Comparison of ENCODE assay signal across 26 cellular contexts in the genomic region with DNA sequence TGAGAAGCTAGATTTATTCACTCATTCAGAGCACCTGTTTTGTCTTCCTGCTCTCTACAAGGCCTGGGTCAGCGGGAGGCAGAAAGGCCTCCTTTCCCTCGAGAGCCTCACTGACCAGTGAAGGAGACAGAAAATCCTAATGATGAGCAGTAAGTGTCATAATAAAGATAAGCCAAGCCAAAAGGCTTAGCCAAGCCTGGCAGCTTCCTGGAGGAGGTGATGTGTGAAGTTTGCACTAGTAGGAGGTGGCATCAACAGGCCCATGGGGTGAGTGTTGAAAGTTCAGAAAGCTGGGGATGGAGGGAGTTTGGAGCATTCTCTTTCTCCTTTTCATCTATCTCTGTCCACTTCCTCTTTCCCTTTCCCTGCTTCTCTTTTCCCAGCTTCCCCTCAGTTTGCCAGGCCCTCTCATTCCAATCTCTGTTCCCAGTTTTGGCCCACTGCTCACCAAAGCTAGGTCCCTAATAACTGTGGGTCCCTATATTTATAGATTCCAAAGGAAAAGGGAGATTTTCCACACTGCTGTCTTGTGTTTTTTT. TPM values are rescaled to one million over a fixed set of nuclear protein-coding genes. Genes with fewer than 3 reads are reported as not detected.
"Had no signal": no experiment of that assay in that cellular context is flagged by ENCODE, and none has a peak within 500 bp of the region (broad histone marks: within the 10 kb centered on the region; RNA-seq: fewer than 3 reads in every experiment).

No MANE protein-coding gene starts in this region.

- H3K4me1 ChIP-seq: SJSA1 had no signal

- FAIRE-seq: RCC 7860 had no signal

- H3K4me3 Mint-ChIP-seq: activated B cell treated with CpG ODN at 0.5 μM for 24 hours; activated CD4-positive, alpha-beta T cell treated with anti-CD3 and anti-CD28 coated beads, Interleukin-2, amount 10 ng/mL, durations not matched to agents 24 days and 14 days; activated CD8-positive, alpha-beta memory T cell treated with anti-CD3 and anti-CD28 coated beads, Interleukin-2, amount 10 ng/mL, durations not matched to agents 7 days and 5 days; activated naive CD4-positive, alpha-beta T cell treated with anti-CD3 and anti-CD28 coated beads, Interleukin-2, amount 10 ng/mL, durations not matched to agents 7 days and 5 days; activated naive CD8-positive, alpha-beta T cell treated with anti-CD3 and anti-CD28 coated beads for 36 hours; activated T-helper 17 cell treated with anti-CD3 and anti-CD28 coated beads, Interleukin-2, amount 50 U/mL, for 72 hours; T-helper 1 cell treated with Interleukin-12 subunit alpha and Interleukin-12 subunit beta and Interleukin-4 antibody, amounts not matched to agents 30 μg/mL and 1 μg/mL, for 36 hours had no signal

- ATAC-seq: activated CD8-positive, alpha-beta memory T cell treated with anti-CD3 and anti-CD28 coated beads, Interleukin-2, amount 10 ng/mL, durations not matched to agents 7 days and 5 days; activated T-helper 17 cell treated with anti-CD3 and anti-CD28 coated beads, Interleukin-2, amount 50 U/mL, for 72 hours; PC-3; SK-N-SH treated with all-trans-retinoic acid at 6 μM for 48 hours had no signal

- H3K4me3 ChIP-seq: cardiac muscle cell, SJSA1 had no signal

- H3K27ac Mint-ChIP-seq: activated B cell treated with CpG ODN at 0.5 μM for 24 hours; activated CD4-positive, alpha-beta T cell treated with anti-CD3 and anti-CD28 coated beads, Interleukin-2, amount 10 ng/mL, durations not matched to agents 24 days and 14 days; activated CD8-positive, alpha-beta memory T cell treated with anti-CD3 and anti-CD28 coated beads, Interleukin-2, amount 10 ng/mL, durations not matched to agents 7 days and 5 days; activated naive CD4-positive, alpha-beta T cell treated with anti-CD3 and anti-CD28 coated beads, Interleukin-2, amount 10 ng/mL, durations not matched to agents 7 days and 5 days; activated naive CD8-positive, alpha-beta T cell treated with anti-CD3 and anti-CD28 coated beads for 36 hours; activated T-helper 17 cell treated with anti-CD3 and anti-CD28 coated beads, Interleukin-2, amount 50 U/mL, for 72 hours; T-helper 1 cell treated with Interleukin-12 subunit alpha and Interleukin-12 subunit beta and Interleukin-4 antibody, amounts not matched to agents 30 μg/mL and 1 μg/mL, for 36 hours had no signal

- H3K4me1 Mint-ChIP-seq: activated T-helper 17 cell treated with anti-CD3 and anti-CD28 coated beads, Interleukin-2, amount 50 U/mL, for 72 hours had no signal

- H3K36me3 ChIP-seq: brain microvascular endothelial cell, cardiac muscle cell, SJSA1 had no signal

- H3K27me3 Mint-ChIP-seq: activated B cell treated with CpG ODN at 0.5 μM for 24 hours; activated CD8-positive, alpha-beta memory T cell treated with anti-CD3 and anti-CD28 coated beads, Interleukin-2, amount 10 ng/mL, durations not matched to agents 7 days and 5 days; activated naive CD8-positive, alpha-beta T cell treated with anti-CD3 and anti-CD28 coated beads for 36 hours; activated T-helper 17 cell treated with anti-CD3 and anti-CD28 coated beads, Interleukin-2, amount 50 U/mL, for 72 hours had no signal

- H3K27ac ChIP-seq: brain microvascular endothelial cell, cardiac muscle cell, SJSA1 had no signal

- DNase-seq: activated B cell treated with CpG ODN at 0.5 μM for 24 hours; activated CD4-positive, alpha-beta T cell treated with anti-CD3 and anti-CD28 coated beads for 1 hour; activated CD4-positive, alpha-beta T cell treated with anti-CD3 and anti-CD28 coated beads, Interleukin-2, amount 10 ng/mL, durations not matched to agents 24 days and 14 days; activated CD4-positive, alpha-beta T cell treated with anti-CD3 and anti-CD28 coated beads, Interleukin-2, amount 50 U/mL, for 48 hours; activated CD8-positive, alpha-beta memory T cell treated with anti-CD3 and anti-CD28 coated beads, Interleukin-2, amount 10 ng/mL, durations not matched to agents 7 days and 5 days; activated gamma-delta T cell; activated naive CD4-positive, alpha-beta T cell treated with anti-CD3 and anti-CD28 coated beads, Interleukin-2, amount 10 ng/mL, durations not matched to agents 7 days and 5 days; activated naive CD8-positive, alpha-beta T cell treated with anti-CD3 and anti-CD28 coated beads for 36 hours; activated T-cell treated with anti-CD3 and anti-CD28 coated beads, Interleukin-2, amount 50 U/mL, for 48 hours; brain microvascular endothelial cell; NCI-H1105 treated with DMSO at 0.1 percent for 48 hours; NCI-H1436 treated with DMSO at 0.1 percent for 48 hours; NCI-H187; NCI-H2081; NCI-H510A treated with DMSO at 0.1 percent for 48 hours; NCI-H69; PC-3; SHP77; SW 1271 had no signal

- H3K36me3 Mint-ChIP-seq: activated CD8-positive, alpha-beta memory T cell treated with anti-CD3 and anti-CD28 coated beads, Interleukin-2, amount 10 ng/mL, durations not matched to agents 7 days and 5 days; activated naive CD4-positive, alpha-beta T cell treated with anti-CD3 and anti-CD28 coated beads, Interleukin-2, amount 10 ng/mL, durations not matched to agents 7 days and 5 days; activated naive CD8-positive, alpha-beta T cell treated with anti-CD3 and anti-CD28 coated beads for 36 hours had no signal

- H3K9me3 ChIP-seq: SJSA1 had no signal

- H3K9me3 Mint-ChIP-seq: activated B cell treated with CpG ODN at 0.5 μM for 24 hours; activated CD4-positive, alpha-beta T cell treated with anti-CD3 and anti-CD28 coated beads, Interleukin-2, amount 10 ng/mL, durations not matched to agents 24 days and 14 days; activated naive CD4-positive, alpha-beta T cell treated with anti-CD3 and anti-CD28 coated beads, Interleukin-2, amount 10 ng/mL, durations not matched to agents 7 days and 5 days; activated naive CD8-positive, alpha-beta T cell treated with anti-CD3 and anti-CD28 coated beads for 36 hours; activated T-helper 17 cell treated with anti-CD3 and anti-CD28 coated beads, Interleukin-2, amount 50 U/mL, for 72 hours; T-helper 1 cell treated with Interleukin-12 subunit alpha and Interleukin-12 subunit beta and Interleukin-4 antibody, amounts not matched to agents 30 μg/mL and 1 μg/mL, for 36 hours had no signal

- H3K27me3 ChIP-seq: brain microvascular endothelial cell, cardiac muscle cell, SJSA1 had no signal

RNA-seq across cellular contexts. Expression of a gene that starts 16.5 kb away (rescaled TPM):
- total RNA-seq: cardiac muscle cell, LHCN-M2, SJSA1 had no signal
- polyA plus RNA-seq: cardiac muscle cell had no signal
